In genomic region chr12:3250034-3250433, GRCh38 we compare ENCODE assay signal across 16 cellular contexts.
A peak's percentile ranks its signal among the peaks of the same experiment; 100 is the strongest.
DNase-seq lines count a peak whose midpoint lies in the region; ATAC-seq and TF ChIP-seq lines count a peak whose summit lies in the region.
"Had no signal": no experiment of that assay in that cellular context is flagged by ENCODE, and none has a peak within 500 bp of the region (broad histone marks: within the 10 kb centered on the region; RNA-seq: fewer than 3 reads in every experiment).

No MANE protein-coding gene starts in this region.

- H3K9ac ChIP-seq in BLaER1 = 0 out of 2 replicates have a peak overlapping the region, but pooled peaks have one; percentile 1
- H3K9ac ChIP-seq in skeletal muscle tissue (ENCODE audit: low read depth in 1 of 3, low read length in 3 of 3) = peak overlapping the region; percentile 47 to 69 (median 58)

- ATAC-seq in left cardiac atrium (peak; percentile 33 to 40), GM19023 (IDR thresholded peaks at IDR 0.05; ENCODE audit: unreplicated experiment) (no peak)

- H3K4me2 ChIP-seq in BLaER1 = peak overlapping the region; percentile 83

- H3K9me3 Mint-ChIP-seq in activated CD4-positive, alpha-beta memory T cell treated with anti-CD3 and anti-CD28 coated beads, Interleukin-2, amount 10 ng/mL, durations not matched to agents 7 days and 5 days = no peaks in the 10 kb centered on the region

- peaks cover 8% of the 10 kb centered on the region; the same call in 1 of the 2 replicates for H3K9me3 ChIP-seq in BLaER1
- H3K9me3 ChIP-seq in ascending aorta = no peaks in the 10 kb centered on the region
- H3K9me3 ChIP-seq in skeletal muscle tissue (ENCODE audit: control insufficient read depth in 3 of 3, low read length in 3 of 3) = no peaks in the 10 kb centered on the region
- H3K9me3 ChIP-seq: HAP-1 had no signal

- no peak for TF ChIP-seq CTCF in ascending aorta (IDR thresholded peaks at IDR 0.05)

- H3K4me1 Mint-ChIP-seq in activated CD4-positive, alpha-beta memory T cell treated with anti-CD3 and anti-CD28 coated beads, Interleukin-2, amount 10 ng/mL, durations not matched to agents 7 days and 5 days = peaks cover 7% of the 10 kb centered on the region

- no peaks in the 10 kb centered on the region for H4K20me1 ChIP-seq in BLaER1

- no peak overlapping the region for H3K4me3 Mint-ChIP-seq in activated CD4-positive, alpha-beta memory T cell treated with anti-CD3 and anti-CD28 coated beads, Interleukin-2, amount 10 ng/mL, durations not matched to agents 7 days and 5 days
- H3K4me3 Mint-ChIP-seq: CD4-positive, alpha-beta memory T cell had no signal

- H3K27me3 ChIP-seq in BLaER1 (no peaks in the 10 kb centered on the region), ascending aorta (no peaks in the 10 kb centered on the region), skeletal muscle tissue (ENCODE audit: control insufficient read depth in 3 of 3, insufficient read depth in 3 of 3, low read length in 3 of 3) (no peaks in the 10 kb centered on the region)

- intact Hi-C loops in ascending aorta (cut with DNase I) (loop anchor here (1.0 to 10.0 kb wide), 2 partner anchors 33 to 355 kb away; partner anchors contain the start of gene TULP3), left cardiac atrium (cut with DNase I) (loop anchor here in 1 of 2 donors (5.0 kb wide), 1 partner anchor 33 kb away; no protein-coding TSS in a partner anchor)

- no peak overlapping the region for H3K27ac Mint-ChIP-seq in activated CD4-positive, alpha-beta memory T cell treated with anti-CD3 and anti-CD28 coated beads, Interleukin-2, amount 10 ng/mL, durations not matched to agents 7 days and 5 days
- H3K27ac Mint-ChIP-seq: CD4-positive, alpha-beta memory T cell had no signal

- peak overlapping the region; percentile 83; the same call in 1 of the 2 replicates for H3K27ac ChIP-seq in BLaER1
- peak overlapping the region; percentile 75 to 86 for H3K27ac ChIP-seq in ascending aorta
- H3K27ac ChIP-seq in skeletal muscle tissue (ENCODE audit: low read depth, low read length) = peak overlapping the region; percentile 97
- no peak overlapping the region for H3K27ac ChIP-seq in caudate nucleus (ENCODE audit: low read depth, low read length)

- DNase-seq in ascending aorta (ENCODE audit: low spot score in 2 of 2) = no peak
- no peak for DNase-seq in left cardiac atrium
- no peak for DNase-seq in activated CD4-positive, alpha-beta memory T cell treated with anti-CD3 and anti-CD28 coated beads, Interleukin-2, amount 10 ng/mL, durations not matched to agents 7 days and 5 days
- no peak for DNase-seq in caudate nucleus (lab: John Stamatoyannopoulos, UW)
- no peak for DNase-seq in SW480 (ENCODE audit: low spot score)
- DNase-seq: Calu3; CD4-positive, alpha-beta memory T cell; DMS53; NCI-H1105 treated with DMSO at 0.1 percent for 48 hours; NCI-H1694 treated with DMSO at 0.1 percent for 48 hours; NCI-H526 treated with DMSO at 0.1 percent for 48 hours; NK-92 treated with Interleukin-12 subunit alpha and Interleukin-12 subunit beta, amount 100 ng/mL, for 24 hours had no signal

- peaks cover 4% of the 10 kb centered on the region for H3K27me3 Mint-ChIP-seq in activated CD4-positive, alpha-beta memory T cell treated with anti-CD3 and anti-CD28 coated beads, Interleukin-2, amount 10 ng/mL, durations not matched to agents 7 days and 5 days

- H3K4me1 ChIP-seq in BLaER1 (peaks cover 75% of the 10 kb centered on the region), ascending aorta (peaks cover 26 to 34% of the 10 kb centered on the region in 2 donors), skeletal muscle tissue (ENCODE audit: control insufficient read depth in 3 of 3, insufficient read depth in 3 of 3, low read length in 3 of 3) (peaks cover 67 to 84% (median 78%) of the 10 kb centered on the region in 3 donors)
- H3K4me1 ChIP-seq: HAP-1 had no signal

- no peaks in the 10 kb centered on the region for H3K36me3 Mint-ChIP-seq in activated CD4-positive, alpha-beta memory T cell treated with anti-CD3 and anti-CD28 coated beads, Interleukin-2, amount 10 ng/mL, durations not matched to agents 7 days and 5 days (ENCODE audit: low read depth)
- H3K36me3 Mint-ChIP-seq: CD4-positive, alpha-beta memory T cell had no signal

- H3K36me3 ChIP-seq in BLaER1 (peaks cover 5% of the 10 kb centered on the region; the same call in 1 of the 2 replicates), ascending aorta (no peaks in the 10 kb centered on the region), skeletal muscle tissue (ENCODE audit: control insufficient read depth in 3 of 3, insufficient read depth in 3 of 3, low read length in 3 of 3) (no peaks in the 10 kb centered on the region)
- H3K36me3 ChIP-seq: HAP-1 had no signal

- CTCF ChIA-PET in activated CD4-positive, alpha-beta memory T cell treated with anti-CD3 and anti-CD28 coated beads, Interleukin-2, amount 10 ng/mL, durations not matched to agents 7 days and 5 days (lab: Charles Lee) = no interaction called here

- H3K4me3 ChIP-seq in BLaER1 (no peak overlapping the region), ascending aorta (no peak overlapping the region), skeletal muscle tissue (ENCODE audit: low read length in 3 of 3) (peak overlapping the region in 1 of 3 donors; percentile 2)
- H3K4me3 ChIP-seq: HAP-1 had no signal

- POLR2A ChIA-PET in activated CD4-positive, alpha-beta memory T cell treated with anti-CD3 and anti-CD28 coated beads, Interleukin-2, amount 10 ng/mL, durations not matched to agents 7 days and 5 days (lab: Charles Lee) = no interaction called here
